Comparison of ENCODE assay signal across 2 cellular contexts in genomic region chr1:204089044-204089751, GRCh38.
TF ChIP-seq lines count a peak whose summit lies in the region.

No MANE protein-coding gene starts in this region.

TF ChIP-seq in HEK293, 187 proteins besides CTCF, POLR2A, EP300 and RAD21 (continued from another document):
- TF ChIP-seq ZNF704 (tag by site-specific recombination; IDR thresholded peaks at IDR 0.05) = no peak
- TF ChIP-seq, protein P1, sequence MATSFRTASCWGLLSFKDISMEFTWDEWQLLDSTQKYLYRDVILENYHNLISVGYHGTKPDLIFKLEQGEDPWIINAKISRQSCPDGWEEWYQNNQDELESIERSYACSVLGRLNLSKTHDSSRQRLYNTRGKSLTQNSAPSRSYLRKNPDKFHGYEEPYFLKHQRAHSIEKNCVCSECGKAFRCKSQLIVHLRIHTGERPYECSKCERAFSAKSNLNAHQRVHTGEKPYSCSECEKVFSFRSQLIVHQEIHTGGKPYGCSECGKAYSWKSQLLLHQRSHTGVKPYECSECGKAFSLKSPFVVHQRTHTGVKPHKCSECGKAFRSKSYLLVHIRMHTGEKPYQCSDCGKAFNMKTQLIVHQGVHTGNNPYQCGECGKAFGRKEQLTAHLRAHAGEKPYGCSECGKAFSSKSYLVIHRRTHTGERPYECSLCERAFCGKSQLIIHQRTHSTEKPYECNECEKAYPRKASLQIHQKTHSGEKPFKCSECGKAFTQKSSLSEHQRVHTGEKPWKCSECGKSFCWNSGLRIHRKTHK (tag by site-specific recombination; IDR thresholded peaks at IDR 0.05) = no peak
- no peak for TF ChIP-seq ZNF366 (tag by site-specific recombination; conservative IDR thresholded peaks at IDR 0.05)
- TF ChIP-seq, protein P2, sequence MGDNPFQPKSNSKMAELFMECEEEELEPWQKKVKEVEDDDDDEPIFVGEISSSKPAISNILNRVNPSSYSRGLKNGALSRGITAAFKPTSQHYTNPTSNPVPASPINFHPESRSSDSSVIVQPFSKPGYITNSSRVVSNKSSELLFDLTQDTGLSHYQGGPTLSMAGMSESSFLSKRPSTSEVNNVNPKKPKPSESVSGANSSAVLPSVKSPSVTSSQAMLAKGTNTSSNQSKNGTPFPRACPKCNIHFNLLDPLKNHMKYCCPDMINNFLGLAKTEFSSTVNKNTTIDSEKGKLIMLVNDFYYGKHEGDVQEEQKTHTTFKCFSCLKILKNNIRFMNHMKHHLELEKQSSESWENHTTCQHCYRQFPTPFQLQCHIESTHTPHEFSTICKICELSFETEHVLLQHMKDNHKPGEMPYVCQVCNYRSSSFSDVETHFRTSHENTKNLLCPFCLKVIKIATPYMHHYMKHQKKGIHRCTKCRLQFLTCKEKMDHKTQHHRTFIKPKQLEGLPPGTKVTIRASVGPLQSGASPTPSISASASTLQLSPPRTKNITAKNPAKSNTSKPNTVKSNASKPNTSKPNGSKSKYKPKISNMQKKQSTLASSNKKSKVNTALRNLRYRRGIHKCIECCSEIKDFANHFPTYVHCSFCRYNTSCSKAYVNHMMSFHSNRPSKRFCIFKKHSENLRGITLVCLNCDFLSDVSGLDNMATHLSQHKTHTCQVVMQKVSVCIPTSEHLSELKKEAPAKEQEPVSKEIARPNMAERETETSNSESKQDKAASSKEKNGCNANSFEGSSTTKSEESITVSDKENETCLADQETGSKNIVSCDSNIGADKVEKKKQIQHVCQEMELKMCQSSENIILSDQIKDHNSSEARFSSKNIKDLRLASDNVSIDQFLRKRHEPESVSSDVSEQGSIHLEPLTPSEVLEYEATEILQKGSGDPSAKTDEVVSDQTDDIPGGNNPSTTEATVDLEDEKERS (tag by site-specific recombination; IDR thresholded peaks at IDR 0.05) = no peak

TF ChIP-seq in H1, 55 proteins besides CTCF, POLR2A, EP300 and RAD21 (continued from another document):
- TF ChIP-seq, protein P3, sequence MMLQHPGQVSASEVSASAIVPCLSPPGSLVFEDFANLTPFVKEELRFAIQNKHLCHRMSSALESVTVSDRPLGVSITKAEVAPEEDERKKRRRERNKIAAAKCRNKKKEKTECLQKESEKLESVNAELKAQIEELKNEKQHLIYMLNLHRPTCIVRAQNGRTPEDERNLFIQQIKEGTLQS (IDR thresholded peaks at IDR 0.05; ENCODE audit: insufficient read depth, low read depth, low read length) = no peak
- no peak for TF ChIP-seq CBX5 (IDR thresholded peaks at IDR 0.05; ENCODE audit: low read depth, low read length)
